ENCODE assay signal across 34 cellular contexts in the genomic region with DNA sequence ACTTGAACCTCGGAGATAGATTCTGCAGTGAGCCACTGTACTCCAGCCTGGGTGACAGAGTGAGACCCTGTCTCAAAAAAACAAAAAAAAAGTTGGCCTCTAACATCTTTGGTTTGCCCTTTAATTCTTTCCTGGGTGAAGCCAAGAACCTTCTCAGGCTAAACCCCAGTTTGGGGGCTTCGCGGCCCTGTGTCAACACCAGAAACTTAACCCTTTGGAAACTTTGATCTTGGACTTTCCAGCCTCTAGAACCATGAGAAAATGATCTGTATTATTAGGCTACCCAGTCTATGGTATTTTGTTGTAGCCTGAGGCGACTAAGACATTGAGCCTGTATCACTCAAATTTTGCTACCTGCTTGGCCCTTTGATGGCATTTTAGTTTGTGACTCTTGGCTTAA.
"Had no signal": no experiment of that assay in that cellular context is flagged by ENCODE, and none has a peak within 500 bp of the region (broad histone marks: within the 10 kb centered on the region; RNA-seq: fewer than 3 reads in every experiment).

No MANE protein-coding gene starts in this region.

- H3K4me1 ChIP-seq: breast epithelium had no signal

- DNase-seq: activated effector memory CD4-positive, alpha-beta T cell treated with anti-CD3 and anti-CD28 coated beads, Interleukin-2, amount 50 U/mL, for 16 hours; activated effector memory CD4-positive, alpha-beta T cell treated with Interleukin-2 at 50 U/mL for 16 hours; activated gamma-delta T cell; activated gamma-delta T cell treated with Interleukin-2 at 50 U/mL for 16 hours; activated naive CD4-positive, alpha-beta T cell; activated naive CD4-positive, alpha-beta T cell treated with anti-CD3 and anti-CD28 coated beads for 36 hours; activated naive CD4-positive, alpha-beta T cell treated with anti-CD3 and anti-CD28 coated beads, Interleukin-2, amount 10 ng/mL, durations not matched to agents 7 days and 5 days; activated naive CD4-positive, alpha-beta T cell treated with anti-CD3 and anti-CD28 coated beads, Interleukin-2, amount 50 U/mL, for 16 hours; activated naive CD4-positive, alpha-beta T cell treated with Interleukin-2 at 50 U/mL for 16 hours; activated naive CD8-positive, alpha-beta T cell treated with anti-CD3 and anti-CD28 coated beads for 36 hours; activated naive CD8-positive, alpha-beta T cell treated with anti-CD3 and anti-CD28 coated beads, Interleukin-2, amount 10 ng/mL, durations not matched to agents 7 days and 5 days; activated naive CD8-positive, alpha-beta T cell treated with anti-CD3 and anti-CD28 coated beads, Interleukin-2, amount 50 U/mL, for 24 hours; activated T-cell treated with anti-CD3 and anti-CD28 coated beads, Interleukin-2, amount 50 U/mL, for 1 hour; activated T-cell treated with anti-CD3 and anti-CD28 coated beads, Interleukin-2, amount 50 U/mL, for 24 hours; activated T-cell treated with anti-CD3 and anti-CD28 coated beads, Interleukin-2, amount 50 U/mL, for 4 hours; activated T-cell treated with anti-CD3 and anti-CD28 coated beads, Interleukin-2, amount 50 U/mL, for 48 hours; activated T-cell treated with anti-CD3 and anti-CD28 coated beads, Interleukin-2, amount 50 U/mL, for 72 hours; adrenal gland; amniotic stem cell; amygdala; anterior cingulate cortex; aorta; body of pancreas; brain microvascular endothelial cell; caudate nucleus; central memory CD4-positive, alpha-beta T cell; cerebellar nuclear complex had no signal

- FAIRE-seq: astrocyte, bronchial epithelial cell had no signal

- H3K4me3 ChIP-seq: adrenal gland, ascending aorta, body of pancreas, breast epithelium, cardiac muscle cell had no signal

- H3K27me3 ChIP-seq: adrenal gland, ascending aorta, body of pancreas, brain microvascular endothelial cell, breast epithelium, cardiac muscle cell had no signal

- H3K27ac ChIP-seq: adrenal gland, ascending aorta, body of pancreas, brain microvascular endothelial cell, breast epithelium, cardiac muscle cell had no signal

- ATAC-seq: activated naive CD4-positive, alpha-beta T cell treated with anti-CD3 and anti-CD28 coated beads, Interleukin-2, amount 50 U/mL, for 72 hours; activated naive CD8-positive, alpha-beta T cell treated with anti-CD3 and anti-CD28 coated beads, Interleukin-2, amount 50 U/mL, for 24 hours; activated T-cell treated with anti-CD3 and anti-CD28 coated beads, Interleukin-2, amount 50 U/mL, for 4 hours; activated T-cell treated with anti-CD3 and anti-CD28 coated beads, Interleukin-2, amount 50 U/mL, for 72 hours; activated T-helper 17 cell treated with anti-CD3 and anti-CD28 coated beads, Interleukin-2, amount 50 U/mL, for 72 hours; body of pancreas had no signal

- H3K9me3 ChIP-seq: adrenal gland, ascending aorta, body of pancreas, breast epithelium had no signal

- H3K36me3 ChIP-seq: adrenal gland, ascending aorta, brain microvascular endothelial cell, breast epithelium, cardiac muscle cell had no signal
